Comparison of ENCODE assay signal across 8 cellular contexts in genomic region chr3:196317702-196318467, GRCh38. TPM values are rescaled to one million over a fixed set of nuclear protein-coding genes. Genes with fewer than 3 reads are reported as not detected.
DNase-seq lines count a peak whose midpoint lies in the region; ATAC-seq and TF ChIP-seq lines count a peak whose summit lies in the region.

TSS of gene DYNLT2B (minus strand) at chr3:196318240. CDS start at chr3:196318152, 88 bp downstream.

- intact Hi-C loops in activated T-helper 1 cell treated with anti-CD3 and anti-CD28 coated beads, Interleukin-12 subunit alpha, Interleukin-12 subunit beta, Interleukin-2, Interleukin-4 antibody, amounts not matched to agents 30 ng/mL and 10 ng/mL and 1 ng/mL, durations not matched to agents 14 hours and 24 hours and 36 hours (cut with micrococcal nuclease), result loop anchor here (1.0 to 5.0 kb wide), 9 partner anchors 31 to 421 kb away; partner anchors contain the start of genes FBXO45, PAK2, PCYT1A and UBXN7
- intact Hi-C loops in natural killer cell (cut with micrococcal nuclease), result loop anchor here (5.0 kb wide), 2 partner anchors 39 to 184 kb away; partner anchors contain the start of gene RNF168

- peak within 1 kb of the TSS; percentile 75 to 97 (median 82) for H3K4me3 ChIP-seq in fibroblast of lung (replicated peaks in 1 of 4; ENCODE audit: control extremely low read depth in 1 of 4, insufficient read depth in 1 of 4, low read depth in 3 of 4, low read length in 4 of 4)

- H3K9ac ChIP-seq in fibroblast of lung (ENCODE audit: insufficient read depth, low read length), result peak within 1 kb of the TSS; percentile 97

- H3K36me3 ChIP-seq in KOPT-K1 (ENCODE audit: insufficient read depth, low read length), result peaks cover 14% of the 10 kb centered on the region
- no peaks in the 10 kb centered on the region for H3K36me3 ChIP-seq in fibroblast of lung (ENCODE audit: control insufficient read depth, insufficient read depth, low read length)

- peaks cover 7% of the 10 kb centered on the region for H3K36me3 Mint-ChIP-seq in activated T-helper 1 cell treated with anti-CD3 and anti-CD28 coated beads, Interleukin-12 subunit alpha, Interleukin-12 subunit beta, Interleukin-2, Interleukin-4 antibody, amounts not matched to agents 30 ng/mL and 10 ng/mL and 1 ng/mL, durations not matched to agents 14 hours and 24 hours and 36 hours (ENCODE audit: low read depth)
- H3K36me3 Mint-ChIP-seq in natural killer cell, result no peaks in the 10 kb centered on the region

- H3K9me3 Mint-ChIP-seq in activated T-helper 1 cell treated with anti-CD3 and anti-CD28 coated beads, Interleukin-12 subunit alpha, Interleukin-12 subunit beta, Interleukin-2, Interleukin-4 antibody, amounts not matched to agents 30 ng/mL and 10 ng/mL and 1 ng/mL, durations not matched to agents 14 hours and 24 hours and 36 hours, result no peaks in the 10 kb centered on the region
- no peaks in the 10 kb centered on the region for H3K9me3 Mint-ChIP-seq in natural killer cell

- ATAC-seq in GM21737 (IDR thresholded peaks at IDR 0.05; ENCODE audit: unreplicated experiment), result peak; percentile 88
- peak; percentile 90 to 96 (median 90) for ATAC-seq in natural killer cell

- H3K27me3 Mint-ChIP-seq in activated T-helper 1 cell treated with anti-CD3 and anti-CD28 coated beads, Interleukin-12 subunit alpha, Interleukin-12 subunit beta, Interleukin-2, Interleukin-4 antibody, amounts not matched to agents 30 ng/mL and 10 ng/mL and 1 ng/mL, durations not matched to agents 14 hours and 24 hours and 36 hours (ENCODE audit: insufficient read depth), result no peaks in the 10 kb centered on the region
- H3K27me3 Mint-ChIP-seq in natural killer cell (ENCODE audit: low read depth in 2 of 2), result no peaks in the 10 kb centered on the region

- TF ChIP-seq CTCF in fibroblast of lung (conservative IDR thresholded peaks at IDR 0.05 in 1 of 2, IDR thresholded peaks at IDR 0.05 in 1 of 2; ENCODE audit: low read depth in 1 of 2, low read length in 2 of 2) (no peak), natural killer cell (IDR thresholded peaks at IDR 0.05) (no peak)

- H3K4me2 ChIP-seq in fibroblast of lung (ENCODE audit: extremely low read depth, insufficient read depth, low read length), result peak within 1 kb of the TSS; percentile 85

- H3K9me3 ChIP-seq in KOPT-K1 (ENCODE audit: insufficient read depth, low read length, poor library complexity, severe bottlenecking) (no peaks in the 10 kb centered on the region), fibroblast of lung (ENCODE audit: control insufficient read depth, insufficient read depth, low read depth, low read length) (no peaks in the 10 kb centered on the region)

- no peaks in the 10 kb centered on the region for H3K4me1 ChIP-seq in fibroblast of lung (ENCODE audit: control insufficient read depth, extremely low read depth, insufficient read depth, low read length)

- peak within 1 kb of the TSS; percentile 98 for H2AFZ ChIP-seq in fibroblast of lung (ENCODE audit: low read length)

- H3K27ac ChIP-seq in KOPT-K1 (ENCODE audit: low read depth, low read length, poor library complexity, severe bottlenecking) (peak within 1 kb of the TSS; percentile 85), fibroblast of lung (ENCODE audit: insufficient read depth, low read length) (peak within 1 kb of the TSS; percentile 97)

- H3K4me1 Mint-ChIP-seq in activated T-helper 1 cell treated with anti-CD3 and anti-CD28 coated beads, Interleukin-12 subunit alpha, Interleukin-12 subunit beta, Interleukin-2, Interleukin-4 antibody, amounts not matched to agents 30 ng/mL and 10 ng/mL and 1 ng/mL, durations not matched to agents 14 hours and 24 hours and 36 hours (ENCODE audit: low read depth), result peaks cover 7% of the 10 kb centered on the region
- peaks cover 0 to 25% of the 10 kb centered on the region in 2 donors for H3K4me1 Mint-ChIP-seq in natural killer cell

- H3K4me3 Mint-ChIP-seq in activated T-helper 1 cell treated with anti-CD3 and anti-CD28 coated beads, Interleukin-12 subunit alpha, Interleukin-12 subunit beta, Interleukin-2, Interleukin-4 antibody, amounts not matched to agents 30 ng/mL and 10 ng/mL and 1 ng/mL, durations not matched to agents 14 hours and 24 hours and 36 hours, result peak within 1 kb of the TSS; percentile 95
- peak within 1 kb of the TSS; percentile 95 for H3K4me3 Mint-ChIP-seq in natural killer cell

- H3K79me2 ChIP-seq in fibroblast of lung (ENCODE audit: control insufficient read depth, insufficient read depth, low read length), result no peaks in the 10 kb centered on the region

- H4K20me1 ChIP-seq in fibroblast of lung (ENCODE audit: control insufficient read depth, extremely low read depth, insufficient read depth, low read length), result no peaks in the 10 kb centered on the region

- DNase-seq in DMS79 treated with DMSO at 0.1 percent for 48 hours (lab: John Stamatoyannopoulos, UW) (peak; percentile 83), RKO (ENCODE audit: low spot score) (peak; percentile 91), fibroblast of lung (ENCODE audit: low read depth in 2 of 2) (peak; percentile 86 to 88), natural killer cell (peak; percentile 87)
- peak; percentile 87 for DNase-seq in activated T-helper 1 cell treated with anti-CD3 and anti-CD28 coated beads, Interleukin-12 subunit alpha, Interleukin-12 subunit beta, Interleukin-2, Interleukin-4 antibody, amounts not matched to agents 30 ng/mL and 10 ng/mL and 1 ng/mL, durations not matched to agents 14 hours and 24 hours and 36 hours (ENCODE audit: low spot score)
- peak; percentile 76 to 87 (median 79) for DNase-seq in stimulated activated naive CD4-positive, alpha-beta T cell (lab: John Stamatoyannopoulos, UW)

- H3K27me3 ChIP-seq in fibroblast of lung (ENCODE audit: control insufficient read depth, insufficient read depth, low read length), result no peaks in the 10 kb centered on the region

- H3K27ac Mint-ChIP-seq in activated T-helper 1 cell treated with anti-CD3 and anti-CD28 coated beads, Interleukin-12 subunit alpha, Interleukin-12 subunit beta, Interleukin-2, Interleukin-4 antibody, amounts not matched to agents 30 ng/mL and 10 ng/mL and 1 ng/mL, durations not matched to agents 14 hours and 24 hours and 36 hours, result peak within 1 kb of the TSS; percentile 98
- peak within 1 kb of the TSS; percentile 72 to 96 for H3K27ac Mint-ChIP-seq in natural killer cell

RNA-seq across cellular contexts. Expression of gene DYNLT2B, which starts in this region (rescaled TPM):
- total RNA-seq in activated T-helper 1 cell treated with anti-CD3 and anti-CD28 coated beads, Interleukin-12 subunit alpha, Interleukin-12 subunit beta, Interleukin-2, Interleukin-4 antibody, amounts not matched to agents 30 ng/mL and 10 ng/mL and 1 ng/mL, durations not matched to agents 14 hours and 24 hours and 36 hours, result 11.6 and 12.7 TPM in 2 replicates
- 5.1 and 9.1 TPM in 2 replicates for total RNA-seq in fibroblast of lung
- polyA plus RNA-seq in fibroblast of lung, result 8.4 and 13.0 TPM in 2 replicates
- 13.9 and 19.5 TPM in 2 replicates for polyA plus RNA-seq in fibroblast of lung (2012)
- 0.59 TPM in 1 of 2 replicates, not detected in the other for polyA minus RNA-seq in fibroblast of lung (ENCODE audit: low replicate concordance)
- total RNA-seq in natural killer cell, result 1 to 10 TPM; 3.6 to 7.3 (median 5.4) TPM

Comparison
In these comparisons a context has a peak if more than half of its experiments do, and no peak if none do; other contexts are left out.
1. Peak in every context shown above with its lines: DNase-seq, ATAC-seq, H3K4me3 ChIP-seq and H3K27ac ChIP-seq.